Comparison of ENCODE assay signal across 1 cellular context in genomic region chrX:41122664-41123257, GRCh38.
TF ChIP-seq lines count a peak whose summit lies in the region.

No MANE protein-coding gene starts in this region.

TF ChIP-seq in GM12878, 131 proteins besides CTCF, POLR2A, EP300 and RAD21 (continued from another document):
- TF ChIP-seq NFYA (IDR thresholded peaks at IDR 0.05; ENCODE audit: borderline replicate concordance, low read depth, low read length) (no peak), PRDM15 (CRISPR knock-in tag; IDR thresholded peaks at IDR 0.05) (no peak), CREM (IDR thresholded peaks at IDR 0.05; ENCODE audit: low read depth) (no peak), NKRF (conservative IDR thresholded peaks at IDR 0.05) (no peak), ATF3 (IDR thresholded peaks at IDR 0.05; ENCODE audit: borderline replicate concordance, extremely low read depth, low read depth, low read length) (no peak)
